11 cellular contexts compared by ENCODE assay signal in the genomic region with DNA sequence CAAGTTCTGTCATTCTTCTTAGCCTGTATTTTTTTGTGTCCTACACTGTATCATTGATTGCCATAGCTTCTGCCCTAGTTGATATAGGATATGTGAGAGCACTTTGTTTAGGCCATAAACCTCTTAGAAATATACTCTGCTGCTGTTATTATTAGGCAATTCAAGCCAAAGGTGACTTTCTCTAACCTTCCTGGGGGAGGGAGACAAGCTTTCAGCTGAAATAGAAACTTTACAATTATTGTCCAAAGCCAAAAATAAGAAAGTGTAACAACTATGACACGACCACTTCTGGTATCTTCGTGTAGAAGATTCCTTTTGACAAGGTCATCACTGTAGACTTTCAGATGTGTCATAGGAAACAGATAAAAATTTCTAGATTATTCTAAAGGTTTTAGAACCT. TPM values are rescaled to one million over a fixed set of nuclear protein-coding genes. Genes with fewer than 3 reads are reported as not detected.
DNase-seq lines count a peak whose midpoint lies in the region; ATAC-seq and TF ChIP-seq lines count a peak whose summit lies in the region.
"Had no signal": no experiment of that assay in that cellular context is flagged by ENCODE, and none has a peak within 500 bp of the region (broad histone marks: within the 10 kb centered on the region; RNA-seq: fewer than 3 reads in every experiment).

No MANE protein-coding gene starts in this region.

- H3K9me3 Mint-ChIP-seq in Caco-2 (ENCODE audit: unreplicated experiment), result no peaks in the 10 kb centered on the region

- WGBS in esophagus muscularis mucosa, result 41% methylated on average over 2 of the region's 2 CpGs

- H3K4me3 ChIP-seq in Caco-2 (ENCODE audit: low read depth, low read length), result no peak overlapping the region
- no peak overlapping the region for H3K4me3 ChIP-seq in Loucy (ENCODE audit: low read length, poor library complexity, severe bottlenecking)
- no peak overlapping the region for H3K4me3 ChIP-seq in esophagus muscularis mucosa
- H3K4me3 ChIP-seq in parathyroid adenoma (ENCODE audit: low read depth, low read length), result no peak overlapping the region
- H3K4me3 ChIP-seq: SK-N-MC had no signal

- no peaks in the 10 kb centered on the region for H3K36me3 Mint-ChIP-seq in Caco-2 (ENCODE audit: insufficient read depth, unreplicated experiment)

- H3K36me3 ChIP-seq in Caco-2 (ENCODE audit: control insufficient read depth, insufficient read depth, low read length), result no peaks in the 10 kb centered on the region
- H3K36me3 ChIP-seq in Loucy (ENCODE audit: insufficient read depth, low read length), result no peaks in the 10 kb centered on the region
- no peaks in the 10 kb centered on the region for H3K36me3 ChIP-seq in esophagus muscularis mucosa
- H3K36me3 ChIP-seq in parathyroid adenoma (ENCODE audit: control insufficient read depth, insufficient read depth, low read length), result no peaks in the 10 kb centered on the region

- POLR2A ChIA-PET in Caco-2 (lab: Charles Lee), result no interaction called here

- H3K27me3 Mint-ChIP-seq in Caco-2 (ENCODE audit: insufficient read depth, unreplicated experiment), result no peaks in the 10 kb centered on the region

- H3K9me3 ChIP-seq in Caco-2 (no peaks in the 10 kb centered on the region), Loucy (ENCODE audit: insufficient read depth, low read depth, low read length) (no peaks in the 10 kb centered on the region), esophagus muscularis mucosa (no peaks in the 10 kb centered on the region), parathyroid adenoma (ENCODE audit: control insufficient read depth, low read length) (no peaks in the 10 kb centered on the region)

- no peak for TF ChIP-seq EP300 in esophagus muscularis mucosa (IDR thresholded peaks at IDR 0.05)

- intact Hi-C loops in Caco-2 (cut with micrococcal nuclease; ENCODE audit: unreplicated experiment), result no loop called here
- intact Hi-C loops in esophagus muscularis mucosa (cut with DNase I), result no loop called here

- no peak for ATAC-seq in HG02678 (IDR thresholded peaks at IDR 0.05; ENCODE audit: unreplicated experiment)

- H3K27ac Mint-ChIP-seq in Caco-2 (ENCODE audit: unreplicated experiment), result peak overlapping the region; percentile 23

- no TSS peak for BruUV-seq in Caco-2 (replicated peaks; lab: Mats Ljungman, UMichigan)

- CTCF ChIA-PET in Caco-2 (lab: Charles Lee), result interaction anchor here (0.7 to 2.6 kb wide), 4 partner anchors 12 to 195 kb away, joined by 3 to 11 read pairs (median 4); a partner anchor contains a TSS

- H3K4me1 ChIP-seq in Caco-2 (peaks cover 33% of the 10 kb centered on the region), Loucy (ENCODE audit: insufficient read depth, low read length, poor library complexity, severe bottlenecking) (peaks cover 10% of the 10 kb centered on the region), esophagus muscularis mucosa (peaks cover 35 to 47% (median 41%) of the 10 kb centered on the region in 4 donors), parathyroid adenoma (no peaks in the 10 kb centered on the region)

- H3F3A ChIP-seq in Loucy (ENCODE audit: low read depth), result no peaks in the 10 kb centered on the region

- no peak for TF ChIP-seq POLR2A in esophagus muscularis mucosa (IDR thresholded peaks at IDR 0.05; ENCODE audit: low read depth)

- H3K9me2 ChIP-seq in Loucy (replicated peaks; ENCODE audit: low read depth, low read length), result no peaks in the 10 kb centered on the region

- H3K4me3 Mint-ChIP-seq in Caco-2 (ENCODE audit: unreplicated experiment), result no peak overlapping the region

- TF ChIP-seq CTCF in Caco-2 (IDR thresholded peaks at IDR 0.05; ENCODE audit: insufficient read depth in 1 of 2, low read depth in 1 of 2, low read length in 1 of 2, severe bottlenecking in 1 of 2, unreplicated experiment in 1 of 2), result no peak
- TF ChIP-seq CTCF in Loucy (conservative IDR thresholded peaks at IDR 0.05; ENCODE audit: low read length), result no peak
- TF ChIP-seq CTCF in esophagus muscularis mucosa (IDR thresholded peaks at IDR 0.05), result no peak
- no peak for TF ChIP-seq CTCF in parathyroid adenoma (IDR thresholded peaks at IDR 0.05)

- H3K79me2 ChIP-seq in Loucy (ENCODE audit: insufficient read depth, low read length), result no peaks in the 10 kb centered on the region
- no peaks in the 10 kb centered on the region for H3K79me2 ChIP-seq in parathyroid adenoma

- H3K27ac ChIP-seq in esophagus muscularis mucosa (replicated peaks in 1 of 4), result peak overlapping the region; percentile 78 to 87 (median 84)
- H3K27ac ChIP-seq in parathyroid adenoma, result peak overlapping the region; percentile 40
- H3K27ac ChIP-seq: SK-N-MC had no signal

- H3K4me2 ChIP-seq in Loucy (ENCODE audit: low read depth, low read length, poor library complexity, severe bottlenecking), result no peak overlapping the region
- no peak overlapping the region for H3K4me2 ChIP-seq in parathyroid adenoma (ENCODE audit: low read length)

- H3K9ac ChIP-seq in Loucy (ENCODE audit: low read depth, low read length, poor library complexity, severe bottlenecking) (no peak overlapping the region), parathyroid adenoma (no peak overlapping the region)

- peaks cover 18% of the 10 kb centered on the region for H3K4me1 Mint-ChIP-seq in Caco-2 (ENCODE audit: low read depth, unreplicated experiment)

- H4K20me1 ChIP-seq in Loucy (ENCODE audit: insufficient read depth, low read length, poor library complexity, severe bottlenecking), result no peaks in the 10 kb centered on the region

- H2AFZ ChIP-seq in Loucy (ENCODE audit: low read length), result peak overlapping the region; percentile 53
- peak overlapping the region; percentile 62 for H2AFZ ChIP-seq in parathyroid adenoma

- H3K27me3 ChIP-seq in Caco-2 (replicated peaks; ENCODE audit: control insufficient read depth, insufficient read depth, low read length), result no peaks in the 10 kb centered on the region
- H3K27me3 ChIP-seq in Loucy (ENCODE audit: insufficient read depth, low read length, poor library complexity, severe bottlenecking), result no peaks in the 10 kb centered on the region
- no peaks in the 10 kb centered on the region for H3K27me3 ChIP-seq in esophagus muscularis mucosa
- H3K27me3 ChIP-seq in parathyroid adenoma (ENCODE audit: control insufficient read depth, insufficient read depth, low read length), result no peaks in the 10 kb centered on the region

- no peak for DNase-seq in Caco-2
- no peak for DNase-seq in esophagus muscularis mucosa (ENCODE audit: extremely low spot score)
- DNase-seq in D341Med (ENCODE audit: low spot score), result no peak
- DNase-seq in stimulated activated naive CD4-positive, alpha-beta T cell (lab: John Stamatoyannopoulos, UW), result no peak
- DNase-seq in DMS153 treated with DMSO at 0.1 percent for 48 hours (lab: John Stamatoyannopoulos, UW; ENCODE audit: unreplicated experiment), result no peak
- DNase-seq: GDM1, NCI-H146 had no signal

RNA-seq across cellular contexts. Expression of a gene that starts 12.2 kb away (rescaled TPM):
- total RNA-seq in Caco-2 (2022) (252 and 264 TPM in 2 replicates), esophagus muscularis mucosa (100 to 1,000 TPM; 283 to 347 (median 336) TPM)

RNA-seq across cellular contexts. Expression of a gene that starts 17.8 kb away (rescaled TPM):
- total RNA-seq in Caco-2 (2022) (0.70 and 0.86 TPM in 2 replicates), esophagus muscularis mucosa (10 to 100 TPM; 11.9 to 22.0 (median 19.5) TPM)
